26 cellular contexts compared by ENCODE assay signal in the genomic region with DNA sequence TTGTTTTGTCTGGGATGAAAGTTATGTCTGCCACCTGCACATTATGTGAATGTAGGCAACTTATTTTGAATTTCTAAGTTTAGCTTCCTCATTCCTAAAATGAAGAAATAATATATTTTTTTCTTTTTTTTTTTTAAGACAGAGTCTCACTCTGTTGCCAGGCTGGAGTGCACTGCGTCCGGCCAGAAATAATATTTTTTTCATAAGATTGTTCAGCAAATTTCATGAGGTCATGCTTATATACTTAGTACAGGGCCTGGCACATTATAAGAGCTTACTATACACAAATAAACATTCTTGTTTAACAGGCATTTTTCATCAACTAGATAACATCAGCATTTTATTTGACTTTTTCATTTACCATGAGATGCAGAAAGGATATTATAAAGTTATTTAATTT.
"Had no signal": no experiment of that assay in that cellular context is flagged by ENCODE, and none has a peak within 500 bp of the region (broad histone marks: within the 10 kb centered on the region; RNA-seq: fewer than 3 reads in every experiment).

No MANE protein-coding gene starts in this region.

- H3K4me3 ChIP-seq: stomach, suprapubic skin, testis, thyroid gland, tibial artery, tibial nerve, transverse colon, upper lobe of left lung, upper lobe of right lung, uterus, vagina had no signal

- H3K9me3 ChIP-seq: stomach, suprapubic skin, testis, thyroid gland, tibial artery, tibial nerve, transverse colon, upper lobe of right lung, uterus, vagina had no signal

- DNase-seq: stimulated activated CD4-positive, alpha-beta T cell treated with anti-CD3 and anti-CD28 coated beads, Interleukin-2, amount 100 ng/mL, for 48 hours; stimulated activated CD4-positive, alpha-beta T cell treated with anti-CD3 and anti-CD28 coated beads, Interleukin-4, amount 100 ng/mL, for 1 hour; stimulated activated CD4-positive, alpha-beta T cell treated with anti-CD3 and anti-CD28 coated beads, Interleukin-4, amount 100 ng/mL, for 24 hours; stimulated activated CD4-positive, alpha-beta T cell treated with anti-CD3 and anti-CD28 coated beads, Interleukin-4, amount 100 ng/mL, for 4 hours; stimulated activated CD8-positive, alpha-beta memory T cell treated with anti-CD3 and anti-CD28 coated beads, Interleukin-4, amount 100 ng/mL, for 48 hours; stimulated activated naive B cell treated with anti-CD40 and anti-IgM and Interleukin-4, amounts not matched to agents 10 μg/mL and 1 μg/mL and 100 μg/mL, for 72 hours; stimulated activated naive CD4-positive, alpha-beta T cell; stimulated activated naive CD4-positive, alpha-beta T cell treated with Interleukin-2 at 50 U/mL for 16 hours; stimulated activated naive CD8-positive, alpha-beta T cell treated with anti-CD3 and anti-CD28 coated beads, Interleukin-15, amount 100 ng/mL, for 72 hours; stimulated activated naive CD8-positive, alpha-beta T cell treated with anti-CD3 and anti-CD28 coated beads, Interleukin-15, Interleukin-2, amounts not matched to agents 100 U/mL and 50 U/mL, for 24 hours; stomach; substantia nigra; testis; thyroid gland; tibial artery; transverse colon; trophoblast cell; upper lobe of left lung; upper lobe of right lung; uterus had no signal

- H3K27ac ChIP-seq: stomach, suprapubic skin, testis, thyroid gland, tibial nerve, transverse colon, upper lobe of left lung, upper lobe of right lung, uterus, vagina had no signal

- ATAC-seq: stimulated activated effector memory CD8-positive, alpha-beta T cell treated with anti-CD3 and anti-CD28 coated beads, Interleukin-12 subunit alpha, Interleukin-12 subunit beta, amount 100 ng/mL, for 72 hours; stimulated activated memory B cell treated with anti-CD40 and anti-IgM and Interleukin-4, amounts not matched to agents 10 μg/mL and 1 μg/mL and 100 μg/mL, for 72 hours; stimulated activated naive B cell treated with anti-CD40 and anti-IgM and Interleukin-4, amounts not matched to agents 10 μg/mL and 1 μg/mL and 100 μg/mL, for 72 hours; stimulated activated naive CD8-positive, alpha-beta T cell treated with anti-CD3 and anti-CD28 coated beads, Interleukin-15, amount 100 ng/mL, for 72 hours; stimulated activated naive CD8-positive, alpha-beta T cell treated with anti-CD3 and anti-CD28 coated beads, Interleukin-15, Interleukin-2, amounts not matched to agents 100 U/mL and 50 U/mL, for 24 hours; upper lobe of right lung had no signal

- FAIRE-seq: urothelium cell line had no signal

- H3K4me1 ChIP-seq: stomach, suprapubic skin, testis, thyroid gland, tibial nerve, transverse colon, upper lobe of left lung, upper lobe of right lung, uterus, vagina had no signal

- H3K36me3 ChIP-seq: stomach, suprapubic skin, thyroid gland, tibial artery, tibial nerve, transverse colon, upper lobe of left lung, upper lobe of right lung, uterus, vagina had no signal

- H3K27me3 ChIP-seq: stomach, suprapubic skin, testis, thyroid gland, tibial artery, tibial nerve, transverse colon, upper lobe of left lung, upper lobe of right lung, uterus, vagina had no signal
